Comparison of ENCODE assay signal across 7 cellular contexts in genomic region chr3:144670560-144670959, GRCh38.
"Had no signal": no experiment of that assay in that cellular context is flagged by ENCODE, and none has a peak within 500 bp of the region (broad histone marks: within the 10 kb centered on the region; RNA-seq: fewer than 3 reads in every experiment).

No MANE protein-coding gene starts in this region.

- H3K27ac Mint-ChIP-seq: HFFc6 had no signal

- H2AFZ ChIP-seq: GM23248 had no signal

- DNase-seq: GM23248, GOT3, H7, HFFc6, IMR-90 had no signal

- H3K27ac ChIP-seq: GM23248 had no signal

- H3K9ac ChIP-seq: GM23248 had no signal

- H3K4me3 ChIP-seq: GM23248, HAP-1, K562 had no signal

- H3K4me3 Mint-ChIP-seq: HFFc6 had no signal

- H3K36me3 ChIP-seq: HAP-1 had no signal
